Comparison of ENCODE assay signal across 29 cellular contexts in genomic region chr10:3503299-3503698, GRCh38.
"Had no signal": no experiment of that assay in that cellular context is flagged by ENCODE, and none has a peak within 500 bp of the region (broad histone marks: within the 10 kb centered on the region; RNA-seq: fewer than 3 reads in every experiment).

No MANE protein-coding gene starts in this region.

- H3K27me3 Mint-ChIP-seq: stimulated activated memory B cell treated with anti-CD40 and anti-IgM and Interleukin-4, amounts not matched to agents 10 μg/mL and 1 μg/mL and 100 μg/mL, for 72 hours; T-cell; type B pancreatic cell had no signal

- H3K4me2 ChIP-seq: hepatocyte, smooth muscle cell had no signal

- H3K79me2 ChIP-seq: hepatocyte had no signal

- H3K36me3 Mint-ChIP-seq: activated naive CD4-positive, alpha-beta T cell treated with anti-CD3 and anti-CD28 coated beads, Interleukin-2, amount 50 U/mL, for 72 hours; immature natural killer cell; naive thymus-derived CD4-positive, alpha-beta T cell; stimulated activated memory B cell treated with anti-CD40 and anti-IgM and Interleukin-4, amounts not matched to agents 10 μg/mL and 1 μg/mL and 100 μg/mL, for 72 hours; T-cell; type B pancreatic cell had no signal

- H3K9me3 ChIP-seq: adrenal gland, ascending aorta, mucosa of descending colon, pancreas, sigmoid colon, stomach, suprapubic skin had no signal

- H3K36me3 ChIP-seq: adrenal gland, ascending aorta, brain microvascular endothelial cell, pancreas, sigmoid colon, stomach, suprapubic skin, WERI-Rb-1 had no signal

- H3K27me3 ChIP-seq: adrenal gland, ascending aorta, brain microvascular endothelial cell, hepatocyte, sigmoid colon, stomach, suprapubic skin had no signal

- H3K9me3 Mint-ChIP-seq: activated naive CD4-positive, alpha-beta T cell treated with anti-CD3 and anti-CD28 coated beads, Interleukin-2, amount 50 U/mL, for 72 hours; activated T-cell treated with anti-CD3 and anti-CD28 coated beads, Interleukin-2, amount 50 U/mL, for 24 hours; activated T-helper 17 cell treated with anti-CD3 and anti-CD28 coated beads, Interleukin-2, amount 50 U/mL, for 72 hours; effector memory CD8-positive, alpha-beta T cell; immature natural killer cell; naive thymus-derived CD4-positive, alpha-beta T cell; T-cell; T-helper 2 cell treated with Interferon-gamma antibody and Interleukin-4, amounts not matched to agents 5 μg/mL and 100 μg/mL, for 36 hours had no signal

- DNase-seq: activated CD4-positive, alpha-beta T cell treated with anti-CD3 and anti-CD28 coated beads, Interleukin-2, amount 50 U/mL, for 1 hour; activated CD4-positive, CD25-positive, alpha-beta regulatory T cell treated with anti-CD3 and anti-CD28 coated beads, Interleukin-2, amount 50 U/mL, for 72 hours; activated CD8-positive, alpha-beta T cell treated with anti-CD3 and anti-CD28 coated beads, Interleukin-2, amount 10 ng/mL, durations not matched to agents 7 days and 5 days; activated T-cell treated with anti-CD3 and anti-CD28 coated beads, Interleukin-2, amount 50 U/mL, for 24 hours; adrenal gland; brain microvascular endothelial cell; central memory CD4-positive, alpha-beta T cell; effector memory CD8-positive, alpha-beta T cell; glutamatergic neuron; immature natural killer cell; mesenchymal stem cell; mucosa of descending colon; naive thymus-derived CD4-positive, alpha-beta T cell; pancreas; sigmoid colon; stimulated activated CD4-positive, alpha-beta T cell treated with anti-CD3 and anti-CD28 coated beads, Interleukin-15, amount 100 ng/mL, for 24 hours; stomach; T-cell; WERI-Rb-1 had no signal

- H2AFZ ChIP-seq: hepatocyte had no signal

- H3K27ac Mint-ChIP-seq: activated CD8-positive, alpha-beta T cell treated with anti-CD3 and anti-CD28 coated beads, Interleukin-2, amount 10 ng/mL, durations not matched to agents 7 days and 5 days; activated naive CD4-positive, alpha-beta T cell treated with anti-CD3 and anti-CD28 coated beads, Interleukin-2, amount 50 U/mL, for 72 hours; activated T-cell treated with anti-CD3 and anti-CD28 coated beads, Interleukin-2, amount 50 U/mL, for 24 hours; activated T-helper 17 cell treated with anti-CD3 and anti-CD28 coated beads, Interleukin-2, amount 50 U/mL, for 72 hours; effector memory CD8-positive, alpha-beta T cell; immature natural killer cell; stimulated activated memory B cell treated with anti-CD40 and anti-IgM and Interleukin-4, amounts not matched to agents 10 μg/mL and 1 μg/mL and 100 μg/mL, for 72 hours; T-cell; T-helper 2 cell treated with Interferon-gamma antibody and Interleukin-4, amounts not matched to agents 5 μg/mL and 100 μg/mL, for 36 hours had no signal

- H3K4me3 Mint-ChIP-seq: activated CD8-positive, alpha-beta T cell treated with anti-CD3 and anti-CD28 coated beads, Interleukin-2, amount 10 ng/mL, durations not matched to agents 7 days and 5 days; activated T-cell treated with anti-CD3 and anti-CD28 coated beads, Interleukin-2, amount 50 U/mL, for 24 hours; activated T-helper 17 cell treated with anti-CD3 and anti-CD28 coated beads, Interleukin-2, amount 50 U/mL, for 72 hours; effector memory CD8-positive, alpha-beta T cell; immature natural killer cell; naive thymus-derived CD4-positive, alpha-beta T cell; stimulated activated memory B cell treated with anti-CD40 and anti-IgM and Interleukin-4, amounts not matched to agents 10 μg/mL and 1 μg/mL and 100 μg/mL, for 72 hours; T-cell; T-helper 2 cell treated with Interferon-gamma antibody and Interleukin-4, amounts not matched to agents 5 μg/mL and 100 μg/mL, for 36 hours; type B pancreatic cell had no signal

- H3K4me3 ChIP-seq: adrenal gland, ascending aorta, hepatocyte, mucosa of descending colon, pancreas, sigmoid colon, smooth muscle cell, stomach, suprapubic skin had no signal

- H3K27ac ChIP-seq: adrenal gland, ascending aorta, brain microvascular endothelial cell, hepatocyte, pancreas, sigmoid colon, stomach, suprapubic skin, WERI-Rb-1 had no signal

- ATAC-seq: activated CD8-positive, alpha-beta T cell treated with anti-CD3 and anti-CD28 coated beads, Interleukin-2, amount 10 ng/mL, durations not matched to agents 7 days and 5 days; activated naive CD4-positive, alpha-beta T cell treated with anti-CD3 and anti-CD28 coated beads, Interleukin-2, amount 50 U/mL, for 72 hours; activated T-helper 17 cell treated with anti-CD3 and anti-CD28 coated beads, Interleukin-2, amount 50 U/mL, for 72 hours; effector memory CD8-positive, alpha-beta T cell; esophagus mucosa; mucosa of descending colon; naive thymus-derived CD4-positive, alpha-beta T cell; pancreas; stimulated activated memory B cell treated with anti-CD40 and anti-IgM and Interleukin-4, amounts not matched to agents 10 μg/mL and 1 μg/mL and 100 μg/mL, for 72 hours; T-cell had no signal

- H3K4me1 ChIP-seq: pancreas had no signal

- H3K4me1 Mint-ChIP-seq: activated T-helper 17 cell treated with anti-CD3 and anti-CD28 coated beads, Interleukin-2, amount 50 U/mL, for 72 hours; immature natural killer cell; naive thymus-derived CD4-positive, alpha-beta T cell; stimulated activated memory B cell treated with anti-CD40 and anti-IgM and Interleukin-4, amounts not matched to agents 10 μg/mL and 1 μg/mL and 100 μg/mL, for 72 hours; T-cell had no signal
